ENCODE assay signal across 25 cellular contexts in genomic region chr5:42526179-42526578, GRCh38.
"Had no signal": no experiment of that assay in that cellular context is flagged by ENCODE, and none has a peak within 500 bp of the region (broad histone marks: within the 10 kb centered on the region; RNA-seq: fewer than 3 reads in every experiment).

No MANE protein-coding gene starts in this region.

- H3K36me3 ChIP-seq: stomach, suprapubic skin, thoracic aorta, tibial artery, tibial nerve, transverse colon, upper lobe of left lung, upper lobe of right lung, uterus, vagina had no signal

- ATAC-seq: stimulated activated effector memory CD8-positive, alpha-beta T cell treated with anti-CD3 and anti-CD28 coated beads, Interleukin-12 subunit alpha, Interleukin-12 subunit beta, amount 100 ng/mL, for 72 hours; stimulated activated memory B cell treated with anti-CD40 and anti-IgM and Interleukin-4, amounts not matched to agents 10 μg/mL and 1 μg/mL and 100 μg/mL, for 72 hours; stimulated activated naive B cell treated with anti-CD40 and anti-IgM and Interleukin-4, amounts not matched to agents 10 μg/mL and 1 μg/mL and 100 μg/mL, for 72 hours; stimulated activated naive CD8-positive, alpha-beta T cell treated with anti-CD3 and anti-CD28 coated beads, Interleukin-15, amount 100 ng/mL, for 72 hours; upper lobe of right lung had no signal

- H3K27me3 ChIP-seq: stomach, suprapubic skin, testis, tibial artery, tibial nerve, transverse colon, upper lobe of left lung, upper lobe of right lung, uterus, vagina had no signal

- H3K9me3 ChIP-seq: suprapubic skin, testis, thoracic aorta, tibial artery, transverse colon, upper lobe of left lung, upper lobe of right lung, uterus, vagina had no signal

- H3K27ac ChIP-seq: stomach, suprapubic skin, testis, thoracic aorta, tibial artery, tibial nerve, transverse colon, upper lobe of left lung, upper lobe of right lung, uterus, vagina had no signal

- H3K4me3 ChIP-seq: stomach, suprapubic skin, testis, thoracic aorta, tibial artery, tibial nerve, transverse colon, upper lobe of left lung, upper lobe of right lung, uterus, vagina had no signal

- H3K4me1 ChIP-seq: stomach, tibial artery, upper lobe of left lung, upper lobe of right lung, uterus, vagina had no signal

- DNase-seq: stimulated activated CD4-positive, alpha-beta T cell treated with anti-CD3 and anti-CD28 coated beads, Interleukin-1b, Interleukin-23, amount 100 ng/mL, for 48 hours; stimulated activated CD4-positive, alpha-beta T cell treated with anti-CD3 and anti-CD28 coated beads, Interleukin-2, amount 100 ng/mL, for 48 hours; stimulated activated CD4-positive, alpha-beta T cell treated with anti-CD3 and anti-CD28 coated beads, Interleukin-4, amount 100 ng/mL, for 1 hour; stimulated activated CD4-positive, alpha-beta T cell treated with anti-CD3 and anti-CD28 coated beads, Interleukin-4, amount 100 ng/mL, for 24 hours; stimulated activated CD4-positive, alpha-beta T cell treated with anti-CD3 and anti-CD28 coated beads, Interleukin-4, amount 100 ng/mL, for 4 hours; stimulated activated CD8-positive, alpha-beta memory T cell treated with anti-CD3 and anti-CD28 coated beads, Interleukin-4, amount 100 ng/mL, for 48 hours; stimulated activated naive B cell treated with anti-CD40 and anti-IgM and Interleukin-4, amounts not matched to agents 10 μg/mL and 1 μg/mL and 100 μg/mL, for 72 hours; stimulated activated naive CD4-positive, alpha-beta T cell; stimulated activated naive CD4-positive, alpha-beta T cell treated with Interleukin-2 at 50 U/mL for 16 hours; stimulated activated naive CD8-positive, alpha-beta T cell treated with anti-CD3 and anti-CD28 coated beads, Interleukin-15, amount 100 ng/mL, for 72 hours; stomach; substantia nigra; testis; tibial artery; transverse colon; trophoblast cell; upper lobe of left lung; upper lobe of right lung; uterus had no signal
